In genomic region chr16:86965331-86965730, GRCh38 we compare ENCODE assay signal across 4 cellular contexts.
"Had no signal": no experiment of that assay in that cellular context is flagged by ENCODE, and none has a peak within 500 bp of the region (broad histone marks: within the 10 kb centered on the region; RNA-seq: fewer than 3 reads in every experiment).

No MANE protein-coding gene starts in this region.

- H2AFZ ChIP-seq: GM23338 had no signal

- DNase-seq: H9, HCEC 1CT had no signal

- H3K4me3 Mint-ChIP-seq: GM23338, H9, IgD-negative memory B cell had no signal

- H3K36me3 Mint-ChIP-seq: IgD-negative memory B cell had no signal

- H3K27ac Mint-ChIP-seq: GM23338, H9, IgD-negative memory B cell had no signal

- H3K9me3 Mint-ChIP-seq: GM23338, H9 had no signal

- H3K4me3 ChIP-seq: GM23338 had no signal

- H3K4me2 ChIP-seq: GM23338 had no signal

- H3K4me1 Mint-ChIP-seq: IgD-negative memory B cell had no signal
